ENCODE assay signal across 1 cellular context in the genomic region with DNA sequence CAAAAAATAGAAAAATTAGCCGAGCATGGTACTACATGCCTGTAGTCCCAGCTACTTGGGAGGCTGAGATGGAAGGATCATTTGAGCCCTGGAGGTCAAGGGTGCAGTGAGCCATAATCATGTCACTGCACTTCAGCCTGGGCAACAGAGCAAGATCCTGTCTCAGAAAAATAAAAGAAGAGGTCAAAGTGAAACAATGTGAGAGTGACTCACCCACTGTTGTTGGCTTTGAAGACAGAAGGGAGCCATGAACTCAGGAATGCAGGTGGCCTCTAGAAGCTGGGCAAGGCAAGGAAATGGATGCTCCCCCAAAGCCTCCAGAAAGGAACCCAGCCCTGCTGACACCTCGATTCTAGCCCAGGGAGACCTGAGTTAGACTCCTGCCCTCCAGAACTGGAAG.
TF ChIP-seq lines count a peak whose summit lies in the region.

No MANE protein-coding gene starts in this region.

TF ChIP-seq in HCT116, 20 proteins besides CTCF, POLR2A, EP300 and RAD21:
- no peak for TF ChIP-seq POLR2AphosphoS5 (IDR thresholded peaks at IDR 0.05; ENCODE audit: low read depth, low read length)
- TF ChIP-seq CBX3 (IDR thresholded peaks at IDR 0.05; ENCODE audit: low read depth): no peak
- no peak for TF ChIP-seq CEBPB (IDR thresholded peaks at IDR 0.05; ENCODE audit: low read depth)
- TF ChIP-seq, protein P1, sequence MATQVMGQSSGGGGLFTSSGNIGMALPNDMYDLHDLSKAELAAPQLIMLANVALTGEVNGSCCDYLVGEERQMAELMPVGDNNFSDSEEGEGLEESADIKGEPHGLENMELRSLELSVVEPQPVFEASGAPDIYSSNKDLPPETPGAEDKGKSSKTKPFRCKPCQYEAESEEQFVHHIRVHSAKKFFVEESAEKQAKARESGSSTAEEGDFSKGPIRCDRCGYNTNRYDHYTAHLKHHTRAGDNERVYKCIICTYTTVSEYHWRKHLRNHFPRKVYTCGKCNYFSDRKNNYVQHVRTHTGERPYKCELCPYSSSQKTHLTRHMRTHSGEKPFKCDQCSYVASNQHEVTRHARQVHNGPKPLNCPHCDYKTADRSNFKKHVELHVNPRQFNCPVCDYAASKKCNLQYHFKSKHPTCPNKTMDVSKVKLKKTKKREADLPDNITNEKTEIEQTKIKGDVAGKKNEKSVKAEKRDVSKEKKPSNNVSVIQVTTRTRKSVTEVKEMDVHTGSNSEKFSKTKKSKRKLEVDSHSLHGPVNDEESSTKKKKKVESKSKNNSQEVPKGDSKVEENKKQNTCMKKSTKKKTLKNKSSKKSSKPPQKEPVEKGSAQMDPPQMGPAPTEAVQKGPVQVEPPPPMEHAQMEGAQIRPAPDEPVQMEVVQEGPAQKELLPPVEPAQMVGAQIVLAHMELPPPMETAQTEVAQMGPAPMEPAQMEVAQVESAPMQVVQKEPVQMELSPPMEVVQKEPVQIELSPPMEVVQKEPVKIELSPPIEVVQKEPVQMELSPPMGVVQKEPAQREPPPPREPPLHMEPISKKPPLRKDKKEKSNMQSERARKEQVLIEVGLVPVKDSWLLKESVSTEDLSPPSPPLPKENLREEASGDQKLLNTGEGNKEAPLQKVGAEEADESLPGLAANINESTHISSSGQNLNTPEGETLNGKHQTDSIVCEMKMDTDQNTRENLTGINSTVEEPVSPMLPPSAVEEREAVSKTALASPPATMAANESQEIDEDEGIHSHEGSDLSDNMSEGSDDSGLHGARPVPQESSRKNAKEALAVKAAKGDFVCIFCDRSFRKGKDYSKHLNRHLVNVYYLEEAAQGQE (IDR thresholded peaks at IDR 0.05; ENCODE audit: low read depth): no peak
- no peak for TF ChIP-seq SRF (IDR thresholded peaks at IDR 0.05; ENCODE audit: low read depth)
- no peak for TF ChIP-seq SP1 (IDR thresholded peaks at IDR 0.05; ENCODE audit: low read depth)
- no peak for TF ChIP-seq FOSL1 (IDR thresholded peaks at IDR 0.05; ENCODE audit: low read depth)
- no peak for TF ChIP-seq EZH2 (IDR thresholded peaks at IDR 0.05)
- TF ChIP-seq ELF1 (IDR thresholded peaks at IDR 0.05; ENCODE audit: borderline replicate concordance, low read depth): no peak
- TF ChIP-seq EGR1 (IDR thresholded peaks at IDR 0.05; ENCODE audit: low read depth): no peak
- TF ChIP-seq ZNF274 (IDR thresholded peaks at IDR 0.05; ENCODE audit: low read depth, low read length): no peak
- TF ChIP-seq ZFX (IDR thresholded peaks at IDR 0.05): no peak
- TF ChIP-seq, protein P2, sequence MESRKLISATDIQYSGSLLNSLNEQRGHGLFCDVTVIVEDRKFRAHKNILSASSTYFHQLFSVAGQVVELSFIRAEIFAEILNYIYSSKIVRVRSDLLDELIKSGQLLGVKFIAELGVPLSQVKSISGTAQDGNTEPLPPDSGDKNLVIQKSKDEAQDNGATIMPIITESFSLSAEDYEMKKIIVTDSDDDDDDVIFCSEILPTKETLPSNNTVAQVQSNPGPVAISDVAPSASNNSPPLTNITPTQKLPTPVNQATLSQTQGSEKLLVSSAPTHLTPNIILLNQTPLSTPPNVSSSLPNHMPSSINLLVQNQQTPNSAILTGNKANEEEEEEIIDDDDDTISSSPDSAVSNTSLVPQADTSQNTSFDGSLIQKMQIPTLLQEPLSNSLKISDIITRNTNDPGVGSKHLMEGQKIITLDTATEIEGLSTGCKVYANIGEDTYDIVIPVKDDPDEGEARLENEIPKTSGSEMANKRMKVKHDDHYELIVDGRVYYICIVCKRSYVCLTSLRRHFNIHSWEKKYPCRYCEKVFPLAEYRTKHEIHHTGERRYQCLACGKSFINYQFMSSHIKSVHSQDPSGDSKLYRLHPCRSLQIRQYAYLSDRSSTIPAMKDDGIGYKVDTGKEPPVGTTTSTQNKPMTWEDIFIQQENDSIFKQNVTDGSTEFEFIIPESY (IDR thresholded peaks at IDR 0.05; ENCODE audit: extremely low read depth, insufficient replicate concordance, low read length): no peak
- TF ChIP-seq SIN3A (IDR thresholded peaks at IDR 0.05; ENCODE audit: low read depth): no peak
- TF ChIP-seq, protein P3, sequence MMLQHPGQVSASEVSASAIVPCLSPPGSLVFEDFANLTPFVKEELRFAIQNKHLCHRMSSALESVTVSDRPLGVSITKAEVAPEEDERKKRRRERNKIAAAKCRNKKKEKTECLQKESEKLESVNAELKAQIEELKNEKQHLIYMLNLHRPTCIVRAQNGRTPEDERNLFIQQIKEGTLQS (IDR thresholded peaks at IDR 0.05): no peak
- TF ChIP-seq TCF7L2 (IDR thresholded peaks at IDR 0.05; ENCODE audit: borderline replicate concordance, extremely low read depth, insufficient read depth, insufficient read length): no peak
- TF ChIP-seq EZH2phosphoT487 (IDR thresholded peaks at IDR 0.05; ENCODE audit: borderline replicate concordance): no peak
